8 cellular contexts compared by ENCODE assay signal in the genomic region with DNA sequence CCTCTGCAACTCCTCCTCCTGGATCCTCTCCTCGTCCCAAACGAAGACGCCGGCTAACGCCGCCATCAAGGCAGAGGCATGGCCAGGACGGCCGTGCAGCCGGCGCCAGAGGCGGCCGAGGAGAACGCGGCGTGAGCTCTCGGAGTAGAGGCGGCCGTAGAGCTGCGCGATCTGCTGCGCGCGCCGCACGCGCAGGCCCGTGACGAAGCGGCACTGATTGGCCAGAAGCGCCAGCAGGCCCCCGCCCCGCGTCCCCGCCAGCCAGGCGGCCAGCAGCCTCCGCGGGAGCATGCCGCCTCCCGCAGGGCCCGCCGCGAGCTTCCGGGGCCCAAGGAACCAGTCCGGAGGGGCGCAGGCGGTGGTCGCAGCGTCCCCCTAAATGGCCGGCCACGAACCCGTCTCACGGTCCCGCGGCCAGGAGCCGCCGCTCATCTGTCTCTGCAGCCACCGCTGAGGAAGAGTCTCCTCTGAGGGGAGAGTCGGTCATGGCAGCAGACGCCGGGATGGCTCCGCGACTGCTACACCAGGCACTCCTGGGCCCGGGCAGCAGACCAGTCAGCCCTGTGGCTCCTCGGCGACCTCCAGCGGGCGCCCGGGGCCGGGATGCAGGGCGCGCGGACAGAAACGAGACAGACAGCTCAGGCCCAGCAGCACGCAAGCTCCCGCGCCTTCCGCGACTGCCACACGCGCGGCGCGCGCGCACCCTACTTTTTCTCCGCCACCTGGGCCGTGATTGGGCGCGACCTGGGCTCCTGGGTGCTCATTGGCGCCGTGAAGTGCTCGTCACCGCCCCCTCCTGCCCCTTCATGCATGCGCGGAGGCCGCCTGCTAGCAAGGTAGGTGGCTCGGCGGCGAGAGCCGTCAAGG. TPM values are rescaled to one million over a fixed set of nuclear protein-coding genes. Genes with fewer than 3 reads are reported as not detected.
DNase-seq lines count a peak whose midpoint lies in the region; ATAC-seq, FAIRE-seq and TF ChIP-seq lines count a peak whose summit lies in the region.

A gene with protein sequence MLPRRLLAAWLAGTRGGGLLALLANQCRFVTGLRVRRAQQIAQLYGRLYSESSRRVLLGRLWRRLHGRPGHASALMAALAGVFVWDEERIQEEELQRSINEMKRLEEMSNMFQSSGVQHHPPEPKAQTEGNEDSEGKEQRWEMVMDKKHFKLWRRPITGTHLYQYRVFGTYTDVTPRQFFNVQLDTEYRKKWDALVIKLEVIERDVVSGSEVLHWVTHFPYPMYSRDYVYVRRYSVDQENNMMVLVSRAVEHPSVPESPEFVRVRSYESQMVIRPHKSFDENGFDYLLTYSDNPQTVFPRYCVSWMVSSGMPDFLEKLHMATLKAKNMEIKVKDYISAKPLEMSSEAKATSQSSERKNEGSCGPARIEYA (minus strand): TSS at position 684 of the 867 bp plus-strand sequence. CDS start 393 bp downstream, at position 291.

- 0 out of 4 replicates have a peak, but pooled peaks of 1 of the 2 experiments have one; percentile 16 for TF ChIP-seq RAD21 in H1 (IDR thresholded peaks at IDR 0.05 in 1 of 2, conservative IDR thresholded peaks at IDR 0.05 in 1 of 2; ENCODE audit: low read depth in 2 of 2, low read length in 2 of 2)

- H3K9ac ChIP-seq in H1 (replicated peaks in 1 of 4; ENCODE audit: extremely low read depth in 1 of 4, low read depth in 3 of 4, low read length in 3 of 4) (peak within 1 kb of the TSS; percentile 78 to 92 (median 83)), mesenchymal stem cell (ENCODE audit: low read length) (peak within 1 kb of the TSS; percentile 93)

- peaks cover 36 to 52% of the 10 kb centered on the region in 2 experiments for H3K79me2 ChIP-seq in H1 (ENCODE audit: control insufficient read depth in 1 of 2, insufficient read depth in 2 of 2, low read length in 2 of 2)

- FAIRE-seq in HTR-8/SVneo (lab: Jason Lieb, UNC): peak; percentile 96
- FAIRE-seq in H1 (lab: Jason Lieb, UNC): no peak

- H3K23me2 ChIP-seq in H1 (ENCODE audit: low read depth, low read length): peaks cover 8% of the 10 kb centered on the region; the same call in 1 of the 2 replicates

- H2AK5ac ChIP-seq in H1 (ENCODE audit: low read depth, low read length) (no peak within 1 kb of the TSS), mesenchymal stem cell (ENCODE audit: low read length, severe bottlenecking) (peak within 1 kb of the TSS; percentile 10)

- H4K20me1 ChIP-seq in H1 (replicated peaks in 1 of 2; ENCODE audit: control insufficient read depth in 1 of 2, insufficient read depth in 2 of 2, low read length in 2 of 2): peaks cover 20 to 22% of the 10 kb centered on the region in 2 experiments

- H4K91ac ChIP-seq in H1 (replicated peaks; ENCODE audit: insufficient read length, low read length) (peak within 1 kb of the TSS; percentile 66), mesenchymal stem cell (ENCODE audit: low read length) (peak within 1 kb of the TSS; percentile 64)

- no peak for TF ChIP-seq EP300 in H1 (IDR thresholded peaks at IDR 0.05; ENCODE audit: borderline replicate concordance in 1 of 2, low read depth in 2 of 2, low read length in 2 of 2)

- no peaks in the 10 kb centered on the region for H3K27me3 ChIP-seq in H1 (replicated peaks in 1 of 4; ENCODE audit: control insufficient read depth in 3 of 4, extremely low read depth in 1 of 4, insufficient read depth in 3 of 4, low read length in 3 of 4)
- H3K27me3 ChIP-seq in mesenchymal stem cell (ENCODE audit: control insufficient read depth in 1 of 2, insufficient read depth in 1 of 2, low read length in 2 of 2): no peaks in the 10 kb centered on the region

- H3K36me3 ChIP-seq in H1 (ENCODE audit: control insufficient read depth in 2 of 4, insufficient read depth in 4 of 4, low read length in 3 of 4) (no peaks in the 10 kb centered on the region), mesenchymal stem cell (ENCODE audit: control insufficient read depth in 1 of 2, insufficient read depth in 2 of 2, low read depth in 1 of 2, low read length in 2 of 2) (peaks cover 0 to 5% of the 10 kb centered on the region in 2 experiments)

- H3K4ac ChIP-seq in H1 (replicated peaks; ENCODE audit: insufficient read length, low read depth, low read length) (peak within 1 kb of the TSS; percentile 78), mesenchymal stem cell (ENCODE audit: low read depth in 1 of 2, low read length in 2 of 2) (peak within 1 kb of the TSS; percentile 57 to 99)

- peak; percentile 86 for ATAC-seq in GM21360 (IDR thresholded peaks at IDR 0.05; ENCODE audit: unreplicated experiment)

- POLR2A ChIA-PET in H1 (lab: Charles Lee; ENCODE audit: partially characterized antibody): interaction anchor here (0.6 to 2.9 kb wide), 16 partner anchors 9 to 63 kb away, joined by 3 to 13 read pairs (median 4); a partner anchor contains a TSS

- H3K79me1 ChIP-seq in H1 (ENCODE audit: low read depth, low read length): peaks cover 3% of the 10 kb centered on the region; the same call in 1 of the 2 replicates
- H3K79me1 ChIP-seq in mesenchymal stem cell (replicated peaks; ENCODE audit: low read length, poor library complexity, severe bottlenecking): peaks cover 26% of the 10 kb centered on the region

- H3K9me3 ChIP-seq in H1 (ENCODE audit: insufficient read depth in 2 of 2, low read depth in 1 of 2, low read length in 1 of 2) (no peaks in the 10 kb centered on the region), mesenchymal stem cell (ENCODE audit: control insufficient read depth, low read length) (no peaks in the 10 kb centered on the region)

- TF ChIP-seq CTCF in H1 (IDR thresholded peaks at IDR 0.05; ENCODE audit: control extremely low read depth in 1 of 3, insufficient read depth in 1 of 3, low read depth in 1 of 3, low read length in 3 of 3): peak in 1 of 3 experiments; percentile 5; a peak in 1 of 4 replicates

- WGBS in H1 (ENCODE audit: extremely low coverage in 1 of 2, insufficient coverage in 1 of 2, insufficient read length in 1 of 2, insufficient replicate concordance in 2 of 2, low coverage in 1 of 2, low lambda C conversion rate in 2 of 2, missing lambda C conversion rate in 1 of 2), 2 experiments: 1% methylated on average over 51 of the region's 100 CpGs; no CpG with 5 or more reads in 1 of the 2 experiments
- under 1% methylated on average over 90 of the region's 100 CpGs for WGBS in mesenchymal stem cell

- H3K14ac ChIP-seq in H1 (ENCODE audit: insufficient read length) (no peak within 1 kb of the TSS), mesenchymal stem cell (ENCODE audit: low read length in 2 of 2) (peak within 1 kb of the TSS in 1 of 2 experiments; percentile 95)

- H3K56ac ChIP-seq in H1 (replicated peaks; ENCODE audit: insufficient read length, low read depth, low read length): peak within 1 kb of the TSS; percentile 96

- H4K8ac ChIP-seq in H1 (ENCODE audit: extremely low read depth, insufficient read depth, low read length) (peak within 1 kb of the TSS; percentile 96), mesenchymal stem cell (ENCODE audit: low read length) (peak within 1 kb of the TSS; percentile 91)

- H2BK5ac ChIP-seq in H1 (ENCODE audit: low read depth, low read length): peak within 1 kb of the TSS; percentile 90; the same call in 1 of the 2 replicates
- peak within 1 kb of the TSS; percentile 90 for H2BK5ac ChIP-seq in mesenchymal stem cell (ENCODE audit: low read depth, low read length, poor library complexity, severe bottlenecking)

- H2BK12ac ChIP-seq in H1 (ENCODE audit: low read depth, low read length) (no peak within 1 kb of the TSS; the same call in 1 of the 2 replicates), mesenchymal stem cell (ENCODE audit: low read length in 2 of 2) (no peak within 1 kb of the TSS)

- peak within 1 kb of the TSS; percentile 18; the same call in 1 of the 2 replicates for H2AFZ ChIP-seq in H1 (ENCODE audit: low read length)
- H2AFZ ChIP-seq in mesenchymal stem cell (ENCODE audit: low read depth, low read length): peak within 1 kb of the TSS; percentile 96

- peak within 1 kb of the TSS; percentile 97 for H3K18ac ChIP-seq in H1 (ENCODE audit: extremely low read depth, low read length)
- H3K18ac ChIP-seq in mesenchymal stem cell (ENCODE audit: low read depth in 1 of 2, low read length in 2 of 2): peak within 1 kb of the TSS; percentile 92 to 97

- peak; percentile 84 to 90 for TF ChIP-seq POLR2A in H1 (IDR thresholded peaks at IDR 0.05; ENCODE audit: control extremely low read depth in 1 of 2, low read depth in 2 of 2, low read length in 2 of 2)

- H3K27ac ChIP-seq in H1 (ENCODE audit: low read depth, low read length) (peak within 1 kb of the TSS; percentile 87), mesenchymal stem cell (ENCODE audit: low read length, poor library complexity, severe bottlenecking) (peak within 1 kb of the TSS; percentile 94)

- H3K4me2 ChIP-seq in H1 (ENCODE audit: insufficient read depth in 1 of 2, low read depth in 2 of 2, low read length in 2 of 2) (peak within 1 kb of the TSS; percentile 86 to 91), mesenchymal stem cell (ENCODE audit: low read length, poor library complexity, severe bottlenecking) (peak within 1 kb of the TSS; percentile 92)

- H2BK20ac ChIP-seq in H1 (ENCODE audit: low read length): no peak within 1 kb of the TSS

- peak within 1 kb of the TSS; percentile 60 to 93 (median 76) for H3K4me3 ChIP-seq in H1 (ENCODE audit: extremely low read depth in 1 of 4, insufficient read depth in 2 of 4, low read depth in 3 of 4, low read length in 4 of 4)
- peak within 1 kb of the TSS; percentile 89 for H3K4me3 ChIP-seq in mesenchymal stem cell (ENCODE audit: insufficient read depth in 1 of 2, low read depth in 1 of 2, low read length in 2 of 2)

- DNase-seq in COR-L47 (lab: John Stamatoyannopoulos, UW) (peak; percentile 98), HTR-8/SVneo (ENCODE audit: insufficient read length, low spot score) (peak; percentile 99), NOMO-1 treated with dmso at 0.1 percent for 144 hours (lab: John Stamatoyannopoulos, UW; ENCODE audit: unreplicated experiment) (peak; percentile 98), H1 (ENCODE audit: low read depth in 1 of 2, low spot score in 2 of 2) (peak; percentile 93 to 98), mesenchymal stem cell (peak; percentile 97)
- peak; percentile 95 to 97 (median 96) for DNase-seq in activated CD8-positive, alpha-beta memory T cell treated with anti-CD3 and anti-CD28 coated beads for 48 hours (ENCODE audit: low read depth in 2 of 3, low spot score in 2 of 3)
- DNase-seq in stimulated activated CD8-positive, alpha-beta memory T cell treated with anti-CD3 and anti-CD28 coated beads, Interleukin-12 subunit alpha, Interleukin-12 subunit beta, amount 100 ng/mL, for 4 hours (ENCODE audit: low read depth): peak; percentile 96

- no peak within 1 kb of the TSS for H2BK15ac ChIP-seq in H1 (ENCODE audit: low read length)
- peak within 1 kb of the TSS; percentile 86 for H2BK15ac ChIP-seq in mesenchymal stem cell (ENCODE audit: low read depth, poor library complexity, severe bottlenecking)

- H3K4me1 ChIP-seq in H1 (replicated peaks in 1 of 4; ENCODE audit: control insufficient read depth in 3 of 4, insufficient read depth in 4 of 4, low read length in 3 of 4): peaks cover 4 to 7% (median 5%) of the 10 kb centered on the region in 4 experiments; a peak in 5 of 7 replicates
- peaks cover 10% of the 10 kb centered on the region for H3K4me1 ChIP-seq in mesenchymal stem cell (ENCODE audit: control insufficient read depth, insufficient read depth, low read depth, low read length)

- CTCF ChIA-PET in H1 (lab: Charles Lee; ENCODE audit: partially characterized antibody): interaction anchor here (0.9 kb wide), 1 partner anchor 60 kb away, joined by 3 read pairs; no protein-coding TSS in a partner anchor

- H4K5ac ChIP-seq in H1 (ENCODE audit: insufficient read length, low read depth, low read length): peak within 1 kb of the TSS; percentile 89

- H3K23ac ChIP-seq in H1 (ENCODE audit: insufficient read length) (no peak within 1 kb of the TSS), mesenchymal stem cell (ENCODE audit: low read length in 2 of 2) (peak within 1 kb of the TSS in 1 of 2 experiments; percentile 89)

- peak within 1 kb of the TSS; percentile 54 for H2BK120ac ChIP-seq in H1 (replicated peaks; ENCODE audit: low read depth, low read length)
- peak within 1 kb of the TSS; percentile 27 for H2BK120ac ChIP-seq in mesenchymal stem cell (ENCODE audit: low read depth, low read length)

RNA-seq across cellular contexts. Expression of the gene that starts here (rescaled TPM):
- total RNA-seq in H1 (2021; fragmentation: NEBNext Ultra II Directional; extraction: Animal tissue kit (Norgen Biotek cat#: 25700)): 200 and 207 TPM in 2 replicates
- 60.3 and 89.1 TPM in 2 replicates for polyA plus RNA-seq in H1 (2011; rRNA removed)
- 90.5 TPM for polyA plus RNA-seq in H1 (2011; cell fraction: cytosol; rRNA removed)
- 50.4 TPM for polyA plus RNA-seq in H1 (2011; cell fraction: nucleus; rRNA removed)
- 125 to 145 TPM (median 130 TPM) in 4 replicates for polyA plus RNA-seq in H1 (2012, experiment 1 of 2)
- 61.7 TPM for polyA plus RNA-seq in H1 (2012, experiment 2 of 2)
- polyA plus RNA-seq in H1 (2013, experiment 1 of 2): 108 TPM
- polyA plus RNA-seq in H1 (2013, experiment 2 of 2): 99.9 TPM
- 116 and 121 TPM in 2 replicates for polyA minus RNA-seq in H1 (2011; rRNA and poly(A)+ RNA removed)
- polyA minus RNA-seq in H1 (2011; cell fraction: cytosol; rRNA and poly(A)+ RNA removed): 74.0 TPM
- 149 TPM for polyA minus RNA-seq in H1 (2011; cell fraction: nucleus; rRNA and poly(A)+ RNA removed)
- 43.7 TPM for polyA plus RNA-seq in mesenchymal stem cell (2013, experiment 1 of 2)
- polyA plus RNA-seq in mesenchymal stem cell (2013, experiment 2 of 2): 44.3 TPM

Comparison
In these comparisons a context has a peak if more than half of its experiments do, and no peak if none do; other contexts are left out.
1. Peak in every context shown above with its lines: DNase-seq, ATAC-seq, H3K4me3 ChIP-seq and H3K27ac ChIP-seq.